1 cellular context compared by ENCODE assay signal in genomic region chr1:156750191-156750931, GRCh38.
TF ChIP-seq lines count a peak whose summit lies in the region.

No MANE protein-coding gene starts in this region.

TF ChIP-seq in HEK293, 187 proteins besides CTCF, POLR2A, EP300 and RAD21 (continued from another document):
- TF ChIP-seq ZNF629 (tag by site-specific recombination; IDR thresholded peaks at IDR 0.05): 0 out of 2 replicates have a peak, but pooled peaks have one; percentile 18
- TF ChIP-seq PRDM10 (tag by site-specific recombination; IDR thresholded peaks at IDR 0.05): peak; percentile 80
- TF ChIP-seq ZSCAN23 (tag by site-specific recombination; IDR thresholded peaks at IDR 0.05): no peak
- TF ChIP-seq AEBP2 (tag by site-specific recombination; IDR thresholded peaks at IDR 0.05; ENCODE audit: borderline replicate concordance): no peak
